In genomic region chr11:63974259-63975143, GRCh38 we compare ENCODE assay signal across 8 cellular contexts. TPM values are rescaled to one million over a fixed set of nuclear protein-coding genes. Genes with fewer than 3 reads are reported as not detected.
DNase-seq lines count a peak whose midpoint lies in the region; ATAC-seq and TF ChIP-seq lines count a peak whose summit lies in the region.

COX8A (plus strand) TSS chr11:63974620; CDS start chr11:63974681, 61 bp downstream.

- peak; percentile 77 for TF ChIP-seq POLR2A in GM15510 (IDR thresholded peaks at IDR 0.05; ENCODE audit: borderline replicate concordance, extremely low read depth, insufficient read length)

- ATAC-seq in HG02885 (IDR thresholded peaks at IDR 0.05; ENCODE audit: poor library complexity, unreplicated experiment) (peak; percentile 96), T-helper 17 cell (peak; percentile 99), left cardiac atrium (peak; percentile 97), upper lobe of right lung (peak; percentile 98)

- H3K4me1 Mint-ChIP-seq in T-helper 17 cell: peaks cover 21% of the 10 kb centered on the region

- H3K27ac Mint-ChIP-seq in T-helper 17 cell: peak within 1 kb of the TSS; percentile 95

- peak within 1 kb of the TSS; percentile 96 for H3K27ac ChIP-seq in upper lobe of right lung

- DNase-seq in NCI-H1694 treated with DMSO at 0.1 percent for 48 hours (lab: John Stamatoyannopoulos, UW): peak; percentile 99
- peak; percentile 81 to 90 (median 85) for DNase-seq in T-helper 17 cell
- DNase-seq in amygdala (lab: John Stamatoyannopoulos, UW): peak; percentile 80 to 100 (median 97)
- DNase-seq in left cardiac atrium: peak; percentile 98
- DNase-seq in posterior vena cava (ENCODE audit: low spot score): peak; percentile 99
- peak; percentile 96 for DNase-seq in upper lobe of right lung

- peak within 1 kb of the TSS; percentile 99 for H3K4me3 Mint-ChIP-seq in T-helper 17 cell

- peak; percentile 10 for TF ChIP-seq CTCF in upper lobe of right lung (IDR thresholded peaks at IDR 0.05)

- no peaks in the 10 kb centered on the region for H3K27me3 ChIP-seq in upper lobe of right lung

- H3K4me1 ChIP-seq in upper lobe of right lung: peaks cover 13% of the 10 kb centered on the region

- H3K9me3 ChIP-seq in T-helper 17 cell (ENCODE audit: control insufficient read depth, low read length, poor library complexity, severe bottlenecking) (no peaks in the 10 kb centered on the region), upper lobe of right lung (no peaks in the 10 kb centered on the region)

- intact Hi-C loops in left cardiac atrium (cut with DNase I): no loop called here
- intact Hi-C loops in posterior vena cava (cut with DNase I): loop anchor here in 1 of 2 donors (5.0 kb wide), 1 partner anchor 1048 kb away; no protein-coding TSS in a partner anchor
- intact Hi-C loops in upper lobe of right lung (cut with DNase I): no loop called here

- no peaks in the 10 kb centered on the region for H3K36me3 Mint-ChIP-seq in T-helper 17 cell (ENCODE audit: low read depth)

- H3K4me3 ChIP-seq in upper lobe of right lung: peak within 1 kb of the TSS; percentile 80

- peaks cover 5% of the 10 kb centered on the region for H3K36me3 ChIP-seq in upper lobe of right lung

- H3K27me3 Mint-ChIP-seq in T-helper 17 cell: peaks cover 3% of the 10 kb centered on the region

RNA-seq across cellular contexts. Expression of gene COX8A, which starts in this region (rescaled TPM):
- total RNA-seq in T-helper 17 cell (100 to 1,000 TPM; 108 to 129 TPM), left cardiac atrium (100 to 1,000 TPM; 786 to 820 TPM), posterior vena cava (100 to 1,000 TPM; 161 to 203 TPM), upper lobe of right lung (199 TPM)

Comparison
In these comparisons a context has a peak if more than half of its experiments do, and no peak if none do; other contexts are left out.
1. Peak in every context shown above with its lines: DNase-seq, ATAC-seq, H3K4me3 ChIP-seq and H3K27ac ChIP-seq.